ENCODE assay signal across 8 cellular contexts in genomic region chr1:167599839-167600581, GRCh38. TPM values are rescaled to one million over a fixed set of nuclear protein-coding genes. Genes with fewer than 3 reads are reported as not detected.
DNase-seq lines count a peak whose midpoint lies in the region; ATAC-seq and TF ChIP-seq lines count a peak whose summit lies in the region.

No MANE protein-coding gene starts in this region.

- no peaks in the 10 kb centered on the region for H3K9me2 ChIP-seq in SK-N-SH

- peaks cover 3% of the 10 kb centered on the region for H3K36me3 Mint-ChIP-seq in central memory CD8-positive, alpha-beta T cell (ENCODE audit: insufficient read depth)
- H3K36me3 Mint-ChIP-seq in type B pancreatic cell = no peaks in the 10 kb centered on the region

- no peak overlapping the region for H3K27ac Mint-ChIP-seq in central memory CD8-positive, alpha-beta T cell (ENCODE audit: low read depth)
- H3K27ac Mint-ChIP-seq in type B pancreatic cell = no peak overlapping the region

- H3K27me3 ChIP-seq in SK-N-SH (ENCODE audit: insufficient read depth) = no peaks in the 10 kb centered on the region; the same call in 1 of the 2 replicates
- H3K27me3 ChIP-seq in lower lobe of right lung (ENCODE audit: low read depth) = no peaks in the 10 kb centered on the region

- H3K9ac ChIP-seq in SK-N-SH = no peak overlapping the region

- no peak for TF ChIP-seq EP300 in SK-N-SH (IDR thresholded peaks at IDR 0.05; ENCODE audit: borderline replicate concordance in 1 of 2, low read depth in 1 of 2, low read length in 1 of 2)

- no peaks in the 10 kb centered on the region for H4K20me1 ChIP-seq in SK-N-SH (ENCODE audit: insufficient read depth)

- no peak overlapping the region for H3K4me2 ChIP-seq in SK-N-SH

- POLR2A ChIA-PET in SK-N-SH (lab: Yijun Ruan, JAX) = interaction anchor here (0.5 to 1.2 kb wide), 2 partner anchors 88 to 101 kb away, joined by 3 to 4 read pairs; no protein-coding TSS in a partner anchor

- TF ChIP-seq RAD21 in SK-N-SH (IDR thresholded peaks at IDR 0.05; ENCODE audit: low read length) = peak; percentile 79

- 47% methylated on average over 6 of the region's 6 CpGs for WGBS in SK-N-SH (ENCODE audit: low lambda C conversion rate)

- H3K36me3 ChIP-seq in SK-N-SH (replicated peaks in 1 of 2; ENCODE audit: control insufficient read depth in 1 of 2, insufficient read depth in 2 of 2, low read length in 1 of 2) (no peaks in the 10 kb centered on the region), lower lobe of right lung (no peaks in the 10 kb centered on the region)

- peak; percentile 75 for TF ChIP-seq CTCF in SK-N-SH (IDR thresholded peaks at IDR 0.05)
- peak; percentile 57 for TF ChIP-seq CTCF in lower lobe of right lung (IDR thresholded peaks at IDR 0.05)
- peak; percentile 54 for TF ChIP-seq CTCF in type B pancreatic cell (conservative IDR thresholded peaks at IDR 0.05)

- H3K79me2 ChIP-seq in SK-N-SH (ENCODE audit: insufficient read depth) = no peaks in the 10 kb centered on the region

- no peaks in the 10 kb centered on the region for H3F3A ChIP-seq in SK-N-SH (replicated peaks; ENCODE audit: insufficient read depth)

- H3K27me3 Mint-ChIP-seq in central memory CD8-positive, alpha-beta T cell = no peaks in the 10 kb centered on the region
- H3K27me3 Mint-ChIP-seq in type B pancreatic cell = no peaks in the 10 kb centered on the region

- H3K9me3 Mint-ChIP-seq in central memory CD8-positive, alpha-beta T cell = no peaks in the 10 kb centered on the region
- H3K9me3 Mint-ChIP-seq in type B pancreatic cell = peaks cover 10% of the 10 kb centered on the region

- CTCF ChIA-PET in SK-N-SH (lab: Yijun Ruan, JAX) = interaction anchor here (0.6 to 6.0 kb wide), 26 partner anchors 9 to 1003 kb away, joined by 3 to 80 read pairs (median 4); no protein-coding TSS in a partner anchor

- peaks cover 27% of the 10 kb centered on the region for H3K4me1 Mint-ChIP-seq in central memory CD8-positive, alpha-beta T cell
- H3K4me1 Mint-ChIP-seq in type B pancreatic cell (ENCODE audit: unreplicated experiment) = peaks cover 14% of the 10 kb centered on the region

- no peak overlapping the region; the same call in 1 of the 2 replicates for H2AFZ ChIP-seq in SK-N-SH (ENCODE audit: low read depth)

- H3K9me3 ChIP-seq in SK-N-SH (no peaks in the 10 kb centered on the region), lower lobe of right lung (no peaks in the 10 kb centered on the region)

- no peak overlapping the region for H3K27ac ChIP-seq in SK-N-SH (ENCODE audit: low read depth in 2 of 2, low read length in 1 of 2)
- H3K27ac ChIP-seq in lower lobe of right lung = no peak overlapping the region

- ATAC-seq in GM19395 (IDR thresholded peaks at IDR 0.05; ENCODE audit: unreplicated experiment) (peak; percentile 84), HG03442 (IDR thresholded peaks at IDR 0.05; ENCODE audit: unreplicated experiment) (peak; percentile 74), lower lobe of right lung (peak; percentile 75 to 79)
- ATAC-seq in central memory CD8-positive, alpha-beta T cell (replicated peaks; ENCODE audit: extremely low read depth, poor library complexity, severe bottlenecking) = peak; percentile 70

- peaks cover 0 to 6% of the 10 kb centered on the region in 2 experiments; a peak in 1 of 4 replicates for H3K4me1 ChIP-seq in SK-N-SH (ENCODE audit: control insufficient read depth in 1 of 2, insufficient read depth in 2 of 2, low read depth in 1 of 2, low read length in 1 of 2)
- H3K4me1 ChIP-seq in lower lobe of right lung = peaks cover 31% of the 10 kb centered on the region

- H3K4me3 ChIP-seq in SK-N-SH (ENCODE audit: low read depth in 2 of 2, low read length in 1 of 2) (no peak overlapping the region), lower lobe of right lung (no peak overlapping the region)

- intact Hi-C loops in lower lobe of right lung (cut with DNase I) = loop anchor here (10.0 kb wide), 1 partner anchor 85 kb away; no protein-coding TSS in a partner anchor

- peak overlapping the region; percentile 33 for H3K4me3 Mint-ChIP-seq in central memory CD8-positive, alpha-beta T cell
- no peak overlapping the region for H3K4me3 Mint-ChIP-seq in type B pancreatic cell

- DNase-seq in D341Med (ENCODE audit: low spot score) (peak; percentile 51), SK-N-SH (peak; percentile 38), lower lobe of right lung (peak; percentile 56), type B pancreatic cell (ENCODE audit: extremely low spot score, unreplicated experiment) (no peak), DMS79 treated with DMSO at 0.1 percent for 48 hours (lab: John Stamatoyannopoulos, UW) (no peak)
- peak in 1 of 2 donors; percentile 25 for DNase-seq in central memory CD8-positive, alpha-beta T cell (ENCODE audit: low spot score in 2 of 2)

TF ChIP-seq in SK-N-SH, 30 proteins besides CTCF, POLR2A, EP300 and RAD21:
- TF ChIP-seq TAF1 (IDR thresholded peaks at IDR 0.05; ENCODE audit: borderline replicate concordance, low read depth, low read length) (no peak), SMC3 (IDR thresholded peaks at IDR 0.05; ENCODE audit: low read depth, low read length) (peak; percentile 81)
TF ChIP-seq in SK-N-SH: peak in this region for 1.

RNA-seq across cellular contexts. Expression of gene RCSD1, which starts 30.0 kb away (rescaled TPM):
- 0.02 and 0.03 TPM in 2 replicates for polyA plus RNA-seq in SK-N-SH (2012; rRNA removed)
- polyA plus RNA-seq in SK-N-SH (2012; cell fraction: cytosol; rRNA removed) = 0.03 and 0.04 TPM in 2 replicates
- not detected in 2 replicates for polyA plus RNA-seq in SK-N-SH (2012; cell fraction: nucleus; rRNA removed)
- total RNA-seq in lower lobe of right lung = 20.7 TPM
- total RNA-seq in type B pancreatic cell (ENCODE audit: low replicate concordance) = 0.75 and 5.4 TPM in 2 replicates

RNA-seq across cellular contexts. Expression of gene CREG1, which starts 46.4 kb away (rescaled TPM):
- 26.1 and 37.0 TPM in 2 replicates for polyA plus RNA-seq in SK-N-SH (2012; rRNA removed)
- polyA plus RNA-seq in SK-N-SH (2012; cell fraction: cytosol; rRNA removed) = 40.5 and 46.1 TPM in 2 replicates
- 11.2 and 17.5 TPM in 2 replicates for polyA plus RNA-seq in SK-N-SH (2012; cell fraction: nucleus; rRNA removed)
- total RNA-seq in lower lobe of right lung (161 TPM), type B pancreatic cell (ENCODE audit: low replicate concordance) (39.5 and 54.9 TPM in 2 replicates)

Comparison
In these comparisons a context has a peak if more than half of its experiments do, and no peak if none do; other contexts are left out.
1. DNase-seq: peak in D341Med (single experiment), SK-N-SH (single experiment) and lower lobe of right lung (single experiment); none in type B pancreatic cell (single experiment) and DMS79 treated with DMSO at 0.1 percent for 48 hours (single experiment).
2. Peak in every context shown above with its lines, with median percentiles within 50 percentile points of each other: ATAC-seq and CTCF ChIP-seq.